In the genomic region with DNA sequence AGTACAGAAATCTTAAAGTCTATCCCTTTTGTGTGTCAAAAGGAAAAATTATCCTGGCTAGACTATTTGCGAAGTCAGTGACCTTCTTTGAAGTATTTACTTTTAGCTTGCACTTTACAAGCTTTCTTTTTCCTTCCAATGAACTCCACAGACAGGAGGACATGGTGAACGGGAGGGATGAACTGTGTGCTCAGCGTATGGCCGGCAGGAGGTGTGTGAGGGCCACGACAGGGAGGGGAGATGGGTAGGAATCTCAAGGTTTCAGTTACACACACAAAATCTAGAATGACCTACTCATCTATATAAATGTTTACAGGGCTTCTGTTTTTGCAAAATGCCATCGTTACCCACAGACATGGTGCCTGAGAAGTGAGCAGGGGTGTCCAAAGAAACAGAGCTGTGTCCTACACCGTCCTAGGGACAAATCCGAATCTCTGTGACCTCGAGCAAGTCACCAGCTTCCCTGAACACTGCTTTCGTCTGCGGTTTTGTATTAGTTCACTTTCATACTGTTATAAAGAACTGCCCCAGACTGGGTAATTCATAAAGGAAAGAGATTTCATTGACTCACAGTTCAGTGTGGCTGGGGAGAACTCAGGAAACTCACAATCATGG, we compare ENCODE assay signal across 13 cellular contexts.
DNase-seq lines count a peak whose midpoint lies in the region; ATAC-seq and TF ChIP-seq lines count a peak whose summit lies in the region.
"Had no signal": no experiment of that assay in that cellular context is flagged by ENCODE, and none has a peak within 500 bp of the region (broad histone marks: within the 10 kb centered on the region; RNA-seq: fewer than 3 reads in every experiment).

No MANE protein-coding gene starts in this region.

- no peak overlapping the region for H3K27ac ChIP-seq in parathyroid adenoma

- no peaks in the 10 kb centered on the region for H3K79me2 ChIP-seq in parathyroid adenoma

- H3K27me3 Mint-ChIP-seq in activated T-cell treated with anti-CD3 and anti-CD28 coated beads, Interleukin-2, amount 50 U/mL, for 72 hours (ENCODE audit: low read depth) = no peaks in the 10 kb centered on the region
- H3K27me3 Mint-ChIP-seq: naive thymus-derived CD4-positive, alpha-beta T cell had no signal

- no peaks in the 10 kb centered on the region for H3K36me3 Mint-ChIP-seq in activated T-cell treated with anti-CD3 and anti-CD28 coated beads, Interleukin-2, amount 50 U/mL, for 72 hours (ENCODE audit: insufficient read depth in 2 of 2)
- H3K36me3 Mint-ChIP-seq: naive thymus-derived CD4-positive, alpha-beta T cell had no signal

- no peak for ATAC-seq in activated T-cell treated with anti-CD3 and anti-CD28 coated beads, Interleukin-2, amount 50 U/mL, for 72 hours (replicated peaks in 1 of 2)
- ATAC-seq: left colon; naive thymus-derived CD4-positive, alpha-beta T cell had no signal

- DNase-seq in ELF-1 (ENCODE audit: low read depth, low spot score) = peak; percentile 2
- DNase-seq in NCI-H460 (ENCODE audit: extremely low read depth, low read depth) = peak; percentile 45
- DNase-seq in astrocyte of the spinal cord (ENCODE audit: low read depth, low spot score) = no peak
- DNase-seq in NCI-H1092 treated with DMSO at 0.1 percent for 48 hours (lab: John Stamatoyannopoulos, UW) = no peak
- no peak for DNase-seq in activated T-cell treated with anti-CD3 and anti-CD28 coated beads, Interleukin-2, amount 50 U/mL, for 72 hours
- no peak for DNase-seq in NCI-H446 (lab: John Stamatoyannopoulos, UW)
- DNase-seq: activated CD4-positive, alpha-beta T cell treated with anti-CD3 and anti-CD28 coated beads, Interleukin-2, amount 50 U/mL, for 1 hour; activated effector memory CD4-positive, alpha-beta T cell treated with anti-CD3 and anti-CD28 coated beads, Interleukin-2, amount 50 U/mL, for 16 hours; left colon; naive thymus-derived CD4-positive, alpha-beta T cell; NCI-H69; SW 1271 had no signal

- H3K36me3 ChIP-seq in parathyroid adenoma (ENCODE audit: control insufficient read depth, insufficient read depth, low read length) = no peaks in the 10 kb centered on the region

- no peak overlapping the region for H2AFZ ChIP-seq in parathyroid adenoma

- no peaks in the 10 kb centered on the region for H3K4me1 ChIP-seq in parathyroid adenoma

- H3K4me3 ChIP-seq in astrocyte of the spinal cord (ENCODE audit: low read depth, low read length) (no peak overlapping the region), parathyroid adenoma (ENCODE audit: low read depth, low read length) (no peak overlapping the region)

- no peaks in the 10 kb centered on the region for H3K4me1 Mint-ChIP-seq in activated T-cell treated with anti-CD3 and anti-CD28 coated beads, Interleukin-2, amount 50 U/mL, for 72 hours (ENCODE audit: low read depth)
- H3K4me1 Mint-ChIP-seq: naive thymus-derived CD4-positive, alpha-beta T cell had no signal

- no peak overlapping the region for H3K9ac ChIP-seq in parathyroid adenoma

- no peaks in the 10 kb centered on the region for H3K27me3 ChIP-seq in parathyroid adenoma (ENCODE audit: control insufficient read depth, insufficient read depth, low read length)

- H3K27ac Mint-ChIP-seq in activated T-cell treated with anti-CD3 and anti-CD28 coated beads, Interleukin-2, amount 50 U/mL, for 72 hours = no peak overlapping the region
- H3K27ac Mint-ChIP-seq: naive thymus-derived CD4-positive, alpha-beta T cell had no signal

- no peak overlapping the region for H3K4me2 ChIP-seq in parathyroid adenoma (ENCODE audit: low read length)

- H3K9me3 ChIP-seq in parathyroid adenoma (ENCODE audit: control insufficient read depth, low read length) = no peaks in the 10 kb centered on the region

- in situ Hi-C loops in astrocyte of the spinal cord (cut with HindIII; ENCODE audit: low sequenced_read_pairs) = no loop called here

- TF ChIP-seq CTCF in astrocyte of the spinal cord (IDR thresholded peaks at IDR 0.05; ENCODE audit: low read depth, low read length) (peak; percentile 23), parathyroid adenoma (IDR thresholded peaks at IDR 0.05) (peak; percentile 33)

- no peak overlapping the region for H3K4me3 Mint-ChIP-seq in activated T-cell treated with anti-CD3 and anti-CD28 coated beads, Interleukin-2, amount 50 U/mL, for 72 hours
- H3K4me3 Mint-ChIP-seq: naive thymus-derived CD4-positive, alpha-beta T cell had no signal

- H3K9me3 Mint-ChIP-seq in activated T-cell treated with anti-CD3 and anti-CD28 coated beads, Interleukin-2, amount 50 U/mL, for 72 hours = peaks cover 3 to 6% of the 10 kb centered on the region in 2 donors

Comparison
In these comparisons a context has a peak if more than half of its experiments do, and no peak if none do; other contexts are left out.
1. DNase-seq: peak in ELF-1 (single experiment) and NCI-H460 (single experiment); none in astrocyte of the spinal cord (single experiment), NCI-H1092 treated with DMSO at 0.1 percent for 48 hours (single experiment), activated T-cell treated with anti-CD3 and anti-CD28 coated beads, Interleukin-2, amount 50 U/mL, for 72 hours (0 of 2) and NCI-H446 (0 of 2).